Comparison of ENCODE assay signal across 10 cellular contexts in genomic region chr6:108904731-108905130, GRCh38. TPM values are rescaled to one million over a fixed set of nuclear protein-coding genes. Genes with fewer than 3 reads are reported as not detected.
DNase-seq lines count a peak whose midpoint lies in the region; ATAC-seq and TF ChIP-seq lines count a peak whose summit lies in the region.
"Had no signal": no experiment of that assay in that cellular context is flagged by ENCODE, and none has a peak within 500 bp of the region (broad histone marks: within the 10 kb centered on the region; RNA-seq: fewer than 3 reads in every experiment).

No MANE protein-coding gene starts in this region.

- H3K36me3 Mint-ChIP-seq in activated naive CD8-positive, alpha-beta T cell treated with anti-CD3 and anti-CD28 coated beads for 36 hours, result no peaks in the 10 kb centered on the region

- H3K4me3 ChIP-seq in GM12865 (ENCODE audit: low read depth, low read length), result no peak overlapping the region
- H3K4me3 ChIP-seq: upper lobe of right lung had no signal

- peaks cover 17% of the 10 kb centered on the region for H3K4me1 Mint-ChIP-seq in activated naive CD8-positive, alpha-beta T cell treated with anti-CD3 and anti-CD28 coated beads for 36 hours

- TF ChIP-seq CTCF in GM12865 (IDR thresholded peaks at IDR 0.05; ENCODE audit: insufficient read depth, low read depth, low read length, missing control alignments), result no peak

- DNase-seq in GM12865 (ENCODE audit: low read depth), result peak; percentile 82
- peak; percentile 18 for DNase-seq in activated naive CD8-positive, alpha-beta T cell treated with anti-CD3 and anti-CD28 coated beads for 36 hours
- DNase-seq in NCI-H524 (lab: John Stamatoyannopoulos, UW), result no peak
- DNase-seq in medulla oblongata (ENCODE audit: extremely low spot score), result no peak
- no peak for DNase-seq in NCI-H1694 treated with DMSO at 0.1 percent for 48 hours (lab: John Stamatoyannopoulos, UW)
- no peak for DNase-seq in GM19238 (ENCODE audit: insufficient read length, low spot score)
- DNase-seq: activated CD4-positive, alpha-beta T cell treated with anti-CD3 and anti-CD28 coated beads for 36 hours; upper lobe of right lung had no signal

- H3K27me3 Mint-ChIP-seq in activated naive CD8-positive, alpha-beta T cell treated with anti-CD3 and anti-CD28 coated beads for 36 hours, result no peaks in the 10 kb centered on the region
- H3K27me3 Mint-ChIP-seq: activated CD4-positive, alpha-beta T cell treated with anti-CD3 and anti-CD28 coated beads for 36 hours had no signal

- no peaks in the 10 kb centered on the region for H3K9me3 Mint-ChIP-seq in activated naive CD8-positive, alpha-beta T cell treated with anti-CD3 and anti-CD28 coated beads for 36 hours

- ATAC-seq in GM19468 (IDR thresholded peaks at IDR 0.05; ENCODE audit: extremely low read depth, unreplicated experiment) (peak; percentile 99), HG03103 (IDR thresholded peaks at IDR 0.05; ENCODE audit: low read depth, unreplicated experiment) (peak; percentile 89)
- ATAC-seq: activated CD4-positive, alpha-beta T cell treated with anti-CD3 and anti-CD28 coated beads for 36 hours; upper lobe of right lung had no signal

- H3K27ac Mint-ChIP-seq in activated naive CD8-positive, alpha-beta T cell treated with anti-CD3 and anti-CD28 coated beads for 36 hours, result no peak overlapping the region
- H3K27ac Mint-ChIP-seq: activated CD4-positive, alpha-beta T cell treated with anti-CD3 and anti-CD28 coated beads for 36 hours had no signal

- no peak overlapping the region for H3K4me3 Mint-ChIP-seq in activated naive CD8-positive, alpha-beta T cell treated with anti-CD3 and anti-CD28 coated beads for 36 hours
- H3K4me3 Mint-ChIP-seq: activated CD4-positive, alpha-beta T cell treated with anti-CD3 and anti-CD28 coated beads for 36 hours had no signal

RNA-seq across cellular contexts. Expression of gene ARMC2, which starts 56.5 kb away (rescaled TPM):
- 1 to 10 TPM; 3.4 to 3.5 TPM for total RNA-seq in activated naive CD8-positive, alpha-beta T cell treated with anti-CD3 and anti-CD28 coated beads for 36 hours

Comparison
In these comparisons a context has a peak if more than half of its experiments do, and no peak if none do; other contexts are left out.
1. DNase-seq: peak in GM12865 (single experiment) and activated naive CD8-positive, alpha-beta T cell treated with anti-CD3 and anti-CD28 coated beads for 36 hours (single experiment); none in NCI-H524 (0 of 2), medulla oblongata (single experiment), NCI-H1694 treated with DMSO at 0.1 percent for 48 hours (single experiment) and GM19238 (single experiment).